15 cellular contexts compared by ENCODE assay signal in genomic region chrX:48589482-48590162, GRCh38. TPM values are rescaled to one million over a fixed set of nuclear protein-coding genes. Genes with fewer than 3 reads are reported as not detected.
DNase-seq lines count a peak whose midpoint lies in the region; ATAC-seq and TF ChIP-seq lines count a peak whose summit lies in the region.
"Had no signal": no experiment of that assay in that cellular context is flagged by ENCODE, and none has a peak within 500 bp of the region (broad histone marks: within the 10 kb centered on the region; RNA-seq: fewer than 3 reads in every experiment).

No MANE protein-coding gene starts in this region.

- H4K20me1 ChIP-seq in mammary epithelial cell (ENCODE audit: insufficient read depth, low read length) = no peaks in the 10 kb centered on the region

- H3K27ac ChIP-seq in mammary epithelial cell (ENCODE audit: insufficient read depth, low read depth, low read length) (no peak overlapping the region), VCaP (peak overlapping the region; percentile 36; the same call in 1 of the 2 replicates), stomach (peak overlapping the region in 4 of 5 donors; percentile 22 to 64 (median 44))
- H3K27ac ChIP-seq: cardiac muscle cell, tibial nerve, WERI-Rb-1 had no signal

- DNase-seq in MCF 10A (ENCODE audit: unreplicated experiment) = peak; percentile 81
- no peak for DNase-seq in mammary epithelial cell
- no peak for DNase-seq in left ventricle myocardium superior
- DNase-seq in stomach = peak; percentile 48
- DNase-seq: activated CD8-positive, alpha-beta memory T cell treated with anti-CD3 and anti-CD28 coated beads, Interleukin-2, amount 10 ng/mL, durations not matched to agents 7 days and 5 days; activated naive CD4-positive, alpha-beta T cell treated with Interleukin-2 at 50 U/mL for 16 hours; DMS53; WERI-Rb-1 had no signal

- H3K36me3 ChIP-seq in mammary epithelial cell (ENCODE audit: insufficient read depth, low read length) (no peaks in the 10 kb centered on the region), stomach (no peaks in the 10 kb centered on the region)
- H3K36me3 ChIP-seq: cardiac muscle cell, tibial nerve, WERI-Rb-1 had no signal

- peak overlapping the region; percentile 70 for H3K4me3 Mint-ChIP-seq in MCF 10A (ENCODE audit: unreplicated experiment)
- H3K4me3 Mint-ChIP-seq: activated CD8-positive, alpha-beta memory T cell treated with anti-CD3 and anti-CD28 coated beads, Interleukin-2, amount 10 ng/mL, durations not matched to agents 7 days and 5 days had no signal

- dilution Hi-C loops in mammary epithelial cell (cut with HindIII; ENCODE audit: low sequenced_read_pairs) = no loop called here

- H3K9me3 ChIP-seq in mammary epithelial cell (replicated peaks; ENCODE audit: insufficient read depth, low read length) = no peaks in the 10 kb centered on the region
- peaks cover 0 to 3% (median 0%) of the 10 kb centered on the region in 4 donors for H3K9me3 ChIP-seq in stomach
- H3K9me3 ChIP-seq: tibial nerve had no signal

- TF ChIP-seq CTCF in MCF 10A (IDR thresholded peaks at IDR 0.05; ENCODE audit: unreplicated experiment) (no peak), mammary epithelial cell (conservative IDR thresholded peaks at IDR 0.05 in 1 of 2, IDR thresholded peaks at IDR 0.05 in 1 of 2; ENCODE audit: extremely low read depth in 1 of 2, insufficient read depth in 1 of 2, low read depth in 1 of 2, low read length in 2 of 2) (no peak), VCaP (conservative IDR thresholded peaks at IDR 0.05) (no peak), stomach (IDR thresholded peaks at IDR 0.05) (no peak)

- TF ChIP-seq POLR2A in stomach (IDR thresholded peaks at IDR 0.05) = no peak

- H3K9me3 Mint-ChIP-seq in MCF 10A (ENCODE audit: unreplicated experiment) = no peaks in the 10 kb centered on the region

- no TSS peak for BruUV-seq in MCF 10A (replicated peaks; lab: Mats Ljungman, UMichigan)
- no TSS peak for BruUV-seq in mammary epithelial cell (replicated peaks; lab: Mats Ljungman, UMichigan)

- CTCF ChIA-PET in MCF 10A (lab: Yijun Ruan, JAX) (interaction anchor here (0.6 to 1.8 kb wide), 4 partner anchors 12 to 115 kb away, joined by 3 to 6 read pairs (median 5); no protein-coding TSS in a partner anchor), mammary epithelial cell (lab: Charles Lee; ENCODE audit: low non-redundant PET) (no interaction called here)

- no peak overlapping the region for H3K9ac ChIP-seq in mammary epithelial cell (ENCODE audit: insufficient read depth, low read length)

- POLR2A ChIA-PET in MCF 10A (lab: Yijun Ruan, JAX) = interaction anchor here (1.0 to 3.7 kb wide), 6 partner anchors 8 to 58 kb away, joined by 3 to 38 read pairs (median 4); partner anchors contain the start of gene RBM3

- H3K4me1 Mint-ChIP-seq in MCF 10A (ENCODE audit: insufficient read depth, unreplicated experiment) = peaks cover 7% of the 10 kb centered on the region

- H3K27me3 Mint-ChIP-seq in MCF 10A (ENCODE audit: insufficient read depth, unreplicated experiment) = no peaks in the 10 kb centered on the region
- H3K27me3 Mint-ChIP-seq: activated CD8-positive, alpha-beta memory T cell treated with anti-CD3 and anti-CD28 coated beads, Interleukin-2, amount 10 ng/mL, durations not matched to agents 7 days and 5 days had no signal

- H3K4me3 ChIP-seq in mammary epithelial cell (replicated peaks in 1 of 3; ENCODE audit: insufficient read depth in 1 of 3, low read depth in 2 of 3, low read length in 3 of 3) (no peak overlapping the region), stomach (no peak overlapping the region)
- H3K4me3 ChIP-seq: cardiac muscle cell, tibial nerve had no signal

- H3K4me2 ChIP-seq in mammary epithelial cell (ENCODE audit: insufficient read depth, low read depth, low read length) = no peak overlapping the region

- peak overlapping the region; percentile 90 for H3K27ac Mint-ChIP-seq in MCF 10A (ENCODE audit: low read depth, unreplicated experiment)
- H3K27ac Mint-ChIP-seq: activated CD8-positive, alpha-beta memory T cell treated with anti-CD3 and anti-CD28 coated beads, Interleukin-2, amount 10 ng/mL, durations not matched to agents 7 days and 5 days had no signal

- peaks cover 17% of the 10 kb centered on the region for H3K4me1 ChIP-seq in mammary epithelial cell (ENCODE audit: insufficient read depth, low read length)
- peaks cover 0 to 4% (median 0%) of the 10 kb centered on the region in 4 donors for H3K4me1 ChIP-seq in stomach
- H3K4me1 ChIP-seq: tibial nerve had no signal

- intact Hi-C loops in MCF 10A (cut with micrococcal nuclease) (loop anchor here (2.0 to 5.0 kb wide), 3 partner anchors 15 to 507 kb away; partner anchors contain the start of genes FTSJ1 and RBM3), mammary epithelial cell (cut with micrococcal nuclease) (loop anchor here (10.0 kb wide), 1 partner anchor 105 kb away; no protein-coding TSS in a partner anchor), left ventricle myocardium superior (cut with micrococcal nuclease) (no loop called here), stomach (cut with DNase I; ENCODE audit: low total_unique reads) (no loop called here)

- H3K36me3 Mint-ChIP-seq in MCF 10A (ENCODE audit: insufficient read depth, unreplicated experiment) = no peaks in the 10 kb centered on the region
- H3K36me3 Mint-ChIP-seq: activated CD8-positive, alpha-beta memory T cell treated with anti-CD3 and anti-CD28 coated beads, Interleukin-2, amount 10 ng/mL, durations not matched to agents 7 days and 5 days had no signal

- H2AFZ ChIP-seq in mammary epithelial cell (ENCODE audit: low read depth, low read length) = no peak overlapping the region

- peak; percentile 68 for ATAC-seq in left ventricle myocardium superior
- no peak for ATAC-seq in GM19328 (IDR thresholded peaks at IDR 0.05; ENCODE audit: unreplicated experiment)
- ATAC-seq in HG03457 (IDR thresholded peaks at IDR 0.05; ENCODE audit: unreplicated experiment) = no peak
- no peak for ATAC-seq in GM21825 (IDR thresholded peaks at IDR 0.05; ENCODE audit: unreplicated experiment)
- ATAC-seq: activated CD8-positive, alpha-beta memory T cell treated with anti-CD3 and anti-CD28 coated beads, Interleukin-2, amount 10 ng/mL, durations not matched to agents 7 days and 5 days; SK-N-SH treated with all-trans-retinoic acid at 6 μM for 48 hours had no signal

- H3K27me3 ChIP-seq in mammary epithelial cell (ENCODE audit: insufficient read depth, low read length) (no peaks in the 10 kb centered on the region), stomach (no peaks in the 10 kb centered on the region)
- H3K27me3 ChIP-seq: cardiac muscle cell, tibial nerve had no signal

- TF ChIP-seq EP300 in stomach (IDR thresholded peaks at IDR 0.05) = no peak

- 81% methylated on average over 13 of the region's 13 CpGs for WGBS in mammary epithelial cell (ENCODE audit: low coverage, missing lambda C conversion rate)
- 51 to 72% (median 65%) methylated on average over 11 to 13 of the region's 13 CpGs for WGBS in stomach, 5 donors

- H3K79me2 ChIP-seq in mammary epithelial cell (ENCODE audit: insufficient read depth, low read length) = no peaks in the 10 kb centered on the region

- in situ Hi-C loops in mammary epithelial cell (cut with MboI; ENCODE audit: low sequenced_read_pairs in 2 of 2) = no loop called here

RNA-seq across cellular contexts. Expression of gene WDR13, which starts 7.7 kb away (rescaled TPM):
- total RNA-seq in MCF 10A (2022) = 134 and 138 TPM in 2 replicates
- total RNA-seq in mammary epithelial cell = 10 to 100 TPM; 80.7 to 84.8 TPM
- polyA plus RNA-seq in mammary epithelial cell = 82.4 TPM
- polyA minus RNA-seq in mammary epithelial cell = 163 TPM
- total RNA-seq in left ventricle myocardium superior = 164 TPM
- 100 to 1,000 TPM in 4 of 5 donors, 10 to 100 TPM in 1; 52.0 to 433 (median 194) TPM for total RNA-seq in stomach
- 100 to 1,000 TPM; 121 to 197 (median 165) TPM for polyA plus RNA-seq in stomach

RNA-seq across cellular contexts. Expression of gene RBM3, which starts 15.3 kb away (rescaled TPM):
- total RNA-seq in MCF 10A (2022) = 318 and 354 TPM in 2 replicates
- 100 to 1,000 TPM; 246 to 289 TPM for total RNA-seq in mammary epithelial cell
- 212 TPM for polyA plus RNA-seq in mammary epithelial cell
- 215 TPM for polyA minus RNA-seq in mammary epithelial cell
- 103 TPM for total RNA-seq in left ventricle myocardium superior
- total RNA-seq in stomach = 100 to 1,000 TPM; 109 to 419 (median 165) TPM
- polyA plus RNA-seq in stomach = 100 to 1,000 TPM; 106 to 229 (median 122) TPM

RNA-seq across cellular contexts. Expression of gene TBC1D25, which starts 50.1 kb away (rescaled TPM):
- total RNA-seq in MCF 10A (2022) (14.4 and 18.2 TPM in 2 replicates), mammary epithelial cell (10 to 100 TPM; 14.7 to 16.7 TPM), left ventricle myocardium superior (15.4 TPM), stomach (10 to 100 TPM in 2 of 5 donors, 1 to 10 TPM in 2, not detected in 1; 4.6 to 13.6 (median 9.0) TPM)
- polyA plus RNA-seq in mammary epithelial cell (13.1 TPM), stomach (1 to 10 TPM; 5.2 to 6.5 (median 5.9) TPM)
- 35.2 TPM for polyA minus RNA-seq in mammary epithelial cell

Comparison
In these comparisons a context has a peak if more than half of its experiments do, and no peak if none do; other contexts are left out.
1. DNase-seq: peak in MCF 10A (single experiment) and stomach (single experiment); none in mammary epithelial cell (single experiment) and left ventricle myocardium superior (single experiment).
2. intact Hi-C loops: an anchor here in MCF 10A (2.0 to 5.0 kb wide) and mammary epithelial cell (10.0 kb wide); none called in left ventricle myocardium superior and stomach.